In the genomic region with DNA sequence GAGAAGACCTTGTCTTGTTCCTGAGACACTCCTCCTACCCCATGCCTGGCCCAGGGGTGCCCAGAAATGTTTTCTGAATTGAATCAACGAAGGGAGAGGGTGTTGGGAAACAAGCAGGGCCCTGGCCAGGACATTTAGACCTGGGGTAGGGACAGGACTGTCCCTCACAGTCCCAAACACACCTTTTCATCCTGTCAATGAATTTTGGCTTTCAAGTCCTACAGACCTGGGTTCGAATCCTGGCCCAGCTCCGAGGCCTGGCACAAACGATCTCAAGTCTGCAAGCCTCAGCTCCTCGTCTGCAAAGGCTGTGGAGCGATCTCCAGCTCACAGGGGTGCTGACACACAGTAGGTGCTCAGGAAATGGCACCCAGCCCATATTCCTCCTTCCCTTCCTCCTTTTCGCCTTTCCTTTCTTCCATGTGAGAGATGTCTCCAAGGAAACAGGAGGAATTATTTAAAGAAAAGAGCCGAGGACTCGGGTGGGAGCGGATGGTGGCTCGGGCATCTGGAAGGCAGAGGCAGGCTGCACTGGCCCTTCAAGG, we compare ENCODE assay signal across 1 cellular context.
A peak's percentile ranks its signal among the peaks of the same experiment; 100 is the strongest.
TF ChIP-seq lines count a peak whose summit lies in the region.

No MANE protein-coding gene starts in this region.

TF ChIP-seq in HepG2, 621 proteins besides CTCF, POLR2A, EP300 and RAD21:
- TF ChIP-seq, protein P1, sequence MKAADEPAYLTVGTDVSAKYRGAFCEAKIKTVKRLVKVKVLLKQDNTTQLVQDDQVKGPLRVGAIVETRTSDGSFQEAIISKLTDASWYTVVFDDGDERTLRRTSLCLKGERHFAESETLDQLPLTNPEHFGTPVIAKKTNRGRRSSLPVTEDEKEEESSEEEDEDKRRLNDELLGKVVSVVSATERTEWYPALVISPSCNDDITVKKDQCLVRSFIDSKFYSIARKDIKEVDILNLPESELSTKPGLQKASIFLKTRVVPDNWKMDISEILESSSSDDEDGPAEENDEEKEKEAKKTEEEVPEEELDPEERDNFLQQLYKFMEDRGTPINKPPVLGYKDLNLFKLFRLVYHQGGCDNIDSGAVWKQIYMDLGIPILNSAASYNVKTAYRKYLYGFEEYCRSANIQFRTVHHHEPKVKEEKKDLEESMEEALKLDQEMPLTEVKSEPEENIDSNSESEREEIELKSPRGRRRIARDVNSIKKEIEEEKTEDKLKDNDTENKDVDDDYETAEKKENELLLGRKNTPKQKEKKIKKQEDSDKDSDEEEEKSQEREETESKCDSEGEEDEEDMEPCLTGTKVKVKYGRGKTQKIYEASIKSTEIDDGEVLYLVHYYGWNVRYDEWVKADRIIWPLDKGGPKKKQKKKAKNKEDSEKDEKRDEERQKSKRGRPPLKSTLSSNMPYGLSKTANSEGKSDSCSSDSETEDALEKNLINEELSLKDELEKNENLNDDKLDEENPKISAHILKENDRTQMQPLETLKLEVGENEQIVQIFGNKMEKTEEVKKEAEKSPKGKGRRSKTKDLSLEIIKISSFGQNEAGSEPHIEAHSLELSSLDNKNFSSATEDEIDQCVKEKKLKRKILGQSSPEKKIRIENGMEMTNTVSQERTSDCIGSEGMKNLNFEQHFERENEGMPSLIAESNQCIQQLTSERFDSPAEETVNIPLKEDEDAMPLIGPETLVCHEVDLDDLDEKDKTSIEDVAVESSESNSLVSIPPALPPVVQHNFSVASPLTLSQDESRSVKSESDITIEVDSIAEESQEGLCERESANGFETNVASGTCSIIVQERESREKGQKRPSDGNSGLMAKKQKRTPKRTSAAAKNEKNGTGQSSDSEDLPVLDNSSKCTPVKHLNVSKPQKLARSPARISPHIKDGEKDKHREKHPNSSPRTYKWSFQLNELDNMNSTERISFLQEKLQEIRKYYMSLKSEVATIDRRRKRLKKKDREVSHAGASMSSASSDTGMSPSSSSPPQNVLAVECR (CRISPR knock-in tag; IDR thresholded peaks at IDR 0.05; ENCODE audit: borderline replicate concordance), result no peak
- TF ChIP-seq, protein P2, sequence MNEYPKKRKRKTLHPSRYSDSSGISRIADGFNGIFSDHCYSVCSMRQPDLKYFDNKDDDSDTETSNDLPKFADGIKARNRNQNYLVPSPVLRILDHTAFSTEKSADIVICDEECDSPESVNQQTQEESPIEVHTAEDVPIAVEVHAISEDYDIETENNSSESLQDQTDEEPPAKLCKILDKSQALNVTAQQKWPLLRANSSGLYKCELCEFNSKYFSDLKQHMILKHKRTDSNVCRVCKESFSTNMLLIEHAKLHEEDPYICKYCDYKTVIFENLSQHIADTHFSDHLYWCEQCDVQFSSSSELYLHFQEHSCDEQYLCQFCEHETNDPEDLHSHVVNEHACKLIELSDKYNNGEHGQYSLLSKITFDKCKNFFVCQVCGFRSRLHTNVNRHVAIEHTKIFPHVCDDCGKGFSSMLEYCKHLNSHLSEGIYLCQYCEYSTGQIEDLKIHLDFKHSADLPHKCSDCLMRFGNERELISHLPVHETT (CRISPR knock-in tag; conservative IDR thresholded peaks at IDR 0.05), result no peak
- TF ChIP-seq PTBP1 (IDR thresholded peaks at IDR 0.05; ENCODE audit: low read depth, low read length, poor library complexity, severe bottlenecking), result no peak
- TF ChIP-seq, protein P3, sequence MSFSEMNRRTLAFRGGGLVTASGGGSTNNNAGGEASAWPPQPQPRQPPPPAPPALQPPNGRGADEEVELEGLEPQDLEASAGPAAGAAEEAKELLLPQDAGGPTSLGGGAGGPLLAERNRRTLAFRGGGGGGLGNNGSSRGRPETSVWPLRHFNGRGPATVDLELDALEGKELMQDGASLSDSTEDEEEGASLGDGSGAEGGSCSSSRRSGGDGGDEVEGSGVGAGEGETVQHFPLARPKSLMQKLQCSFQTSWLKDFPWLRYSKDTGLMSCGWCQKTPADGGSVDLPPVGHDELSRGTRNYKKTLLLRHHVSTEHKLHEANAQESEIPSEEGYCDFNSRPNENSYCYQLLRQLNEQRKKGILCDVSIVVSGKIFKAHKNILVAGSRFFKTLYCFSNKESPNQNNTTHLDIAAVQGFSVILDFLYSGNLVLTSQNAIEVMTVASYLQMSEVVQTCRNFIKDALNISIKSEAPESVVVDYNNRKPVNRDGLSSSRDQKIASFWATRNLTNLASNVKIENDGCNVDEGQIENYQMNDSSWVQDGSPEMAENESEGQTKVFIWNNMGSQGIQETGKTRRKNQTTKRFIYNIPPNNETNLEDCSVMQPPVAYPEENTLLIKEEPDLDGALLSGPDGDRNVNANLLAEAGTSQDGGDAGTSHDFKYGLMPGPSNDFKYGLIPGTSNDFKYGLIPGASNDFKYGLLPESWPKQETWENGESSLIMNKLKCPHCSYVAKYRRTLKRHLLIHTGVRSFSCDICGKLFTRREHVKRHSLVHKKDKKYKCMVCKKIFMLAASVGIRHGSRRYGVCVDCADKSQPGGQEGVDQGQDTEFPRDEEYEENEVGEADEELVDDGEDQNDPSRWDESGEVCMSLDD (CRISPR knock-in tag; IDR thresholded peaks at IDR 0.05; ENCODE audit: borderline replicate concordance), result no peak
- TF ChIP-seq MXD4 (CRISPR knock-in tag; IDR thresholded peaks at IDR 0.05), result no peak
- no peak for TF ChIP-seq RAD51 (IDR thresholded peaks at IDR 0.05; ENCODE audit: borderline replicate concordance)
- 0 out of 2 replicates have a peak, but pooled peaks have one; percentile 22 for TF ChIP-seq RXRA (CRISPR knock-in tag; IDR thresholded peaks at IDR 0.05)
- TF ChIP-seq, protein P4, sequence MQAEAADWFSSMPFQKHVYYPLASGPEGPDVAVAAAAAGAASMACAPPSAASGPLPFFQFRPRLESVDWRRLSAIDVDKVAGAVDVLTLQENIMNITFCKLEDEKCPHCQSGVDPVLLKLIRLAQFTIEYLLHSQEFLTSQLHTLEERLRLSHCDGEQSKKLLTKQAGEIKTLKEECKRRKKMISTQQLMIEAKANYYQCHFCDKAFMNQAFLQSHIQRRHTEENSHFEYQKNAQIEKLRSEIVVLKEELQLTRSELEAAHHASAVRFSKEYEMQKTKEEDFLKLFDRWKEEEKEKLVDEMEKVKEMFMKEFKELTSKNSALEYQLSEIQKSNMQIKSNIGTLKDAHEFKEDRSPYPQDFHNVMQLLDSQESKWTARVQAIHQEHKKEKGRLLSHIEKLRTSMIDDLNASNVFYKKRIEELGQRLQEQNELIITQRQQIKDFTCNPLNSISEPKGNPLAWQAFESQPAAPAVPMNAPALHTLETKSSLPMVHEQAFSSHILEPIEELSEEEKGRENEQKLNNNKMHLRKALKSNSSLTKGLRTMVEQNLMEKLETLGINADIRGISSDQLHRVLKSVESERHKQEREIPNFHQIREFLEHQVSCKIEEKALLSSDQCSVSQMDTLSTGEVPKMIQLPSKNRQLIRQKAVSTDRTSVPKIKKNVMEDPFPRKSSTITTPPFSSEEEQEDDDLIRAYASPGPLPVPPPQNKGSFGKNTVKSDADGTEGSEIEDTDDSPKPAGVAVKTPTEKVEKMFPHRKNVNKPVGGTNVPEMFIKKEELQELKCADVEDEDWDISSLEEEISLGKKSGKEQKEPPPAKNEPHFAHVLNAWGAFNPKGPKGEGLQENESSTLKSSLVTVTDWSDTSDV (CRISPR knock-in tag; IDR thresholded peaks at IDR 0.05), result no peak
- TF ChIP-seq ZFP82 (CRISPR knock-in tag; IDR thresholded peaks at IDR 0.05; ENCODE audit: borderline replicate concordance), result no peak
- no peak for TF ChIP-seq ADNP (CRISPR knock-in tag; IDR thresholded peaks at IDR 0.05)
- TF ChIP-seq ZNF251 (CRISPR knock-in tag; IDR thresholded peaks at IDR 0.05), result no peak
- TF ChIP-seq ZKSCAN1 (IDR thresholded peaks at IDR 0.05; ENCODE audit: low read length), result peak; percentile 63; the same call in 1 of the 2 replicates
- TF ChIP-seq ATF1 (CRISPR knock-in tag; IDR thresholded peaks at IDR 0.05), result no peak
- no peak for TF ChIP-seq SKIL (CRISPR knock-in tag; IDR thresholded peaks at IDR 0.05; ENCODE audit: borderline replicate concordance)
- no peak for TF ChIP-seq ZKSCAN5 (CRISPR knock-in tag; IDR thresholded peaks at IDR 0.05)
